ENCODE assay signal across 8 cellular contexts in genomic region chr4:143559757-143560147, GRCh38. TPM values are rescaled to one million over a fixed set of nuclear protein-coding genes. Genes with fewer than 3 reads are reported as not detected.
DNase-seq lines count a peak whose midpoint lies in the region; ATAC-seq and TF ChIP-seq lines count a peak whose summit lies in the region.

No MANE protein-coding gene starts in this region.

- peaks cover 0 to 18% (median 0%) of the 10 kb centered on the region in 9 donors for H3K36me3 ChIP-seq in heart right ventricle

- peak overlapping the region; percentile 83 for H3K4me3 Mint-ChIP-seq in activated CD4-positive, alpha-beta memory T cell treated with anti-CD3 and anti-CD28 coated beads, Interleukin-2, amount 10 ng/mL, durations not matched to agents 7 days and 5 days

- peaks cover 21% of the 10 kb centered on the region for H3K4me1 Mint-ChIP-seq in activated CD4-positive, alpha-beta memory T cell treated with anti-CD3 and anti-CD28 coated beads, Interleukin-2, amount 10 ng/mL, durations not matched to agents 7 days and 5 days

- no peaks in the 10 kb centered on the region for H3K27me3 Mint-ChIP-seq in activated CD4-positive, alpha-beta memory T cell treated with anti-CD3 and anti-CD28 coated beads, Interleukin-2, amount 10 ng/mL, durations not matched to agents 7 days and 5 days

- CTCF ChIA-PET in activated CD4-positive, alpha-beta memory T cell treated with anti-CD3 and anti-CD28 coated beads, Interleukin-2, amount 10 ng/mL, durations not matched to agents 7 days and 5 days (lab: Charles Lee): interaction anchor here (0.9 to 2.4 kb wide), 5 partner anchors 12 to 69 kb away, joined by 3 to 14 read pairs (median 7); partner anchors contain the start of gene SMARCA5

- ATAC-seq in HG03045 (IDR thresholded peaks at IDR 0.05; ENCODE audit: unreplicated experiment): peak; percentile 6
- ATAC-seq in heart right ventricle: peak in 6 of 8 donors; percentile 6 to 38 (median 12)

- DNase-seq in DMS53 (lab: John Stamatoyannopoulos, UW): peak; percentile 64
- DNase-seq in activated CD4-positive, alpha-beta memory T cell treated with anti-CD3 and anti-CD28 coated beads, Interleukin-2, amount 10 ng/mL, durations not matched to agents 7 days and 5 days: no peak
- no peak for DNase-seq in heart right ventricle
- peak; percentile 21 to 44 for DNase-seq in stimulated activated CD4-positive, alpha-beta T cell treated with anti-CD3 and anti-CD28 coated beads, Interleukin-2, amount 100 ng/mL, for 24 hours
- no peak for DNase-seq in EL
- no peak for DNase-seq in H4 (ENCODE audit: low spot score)
- no peak for DNase-seq in inferior parietal cortex (ENCODE audit: extremely low spot score)

- H3K4me3 ChIP-seq in heart right ventricle: peak overlapping the region; percentile 42 to 72 (median 62)

- peak in 1 of 9 donors; percentile 3 for TF ChIP-seq CTCF in heart right ventricle (IDR thresholded peaks at IDR 0.05)

- no peaks in the 10 kb centered on the region for H3K9me3 ChIP-seq in heart right ventricle

- H3K27me3 ChIP-seq in heart right ventricle: peaks cover 0 to 3% (median 0%) of the 10 kb centered on the region in 7 donors

- H3K9me3 Mint-ChIP-seq in activated CD4-positive, alpha-beta memory T cell treated with anti-CD3 and anti-CD28 coated beads, Interleukin-2, amount 10 ng/mL, durations not matched to agents 7 days and 5 days: no peaks in the 10 kb centered on the region

- peak overlapping the region in 6 of 10 donors; percentile 39 to 75 (median 73) for H3K27ac ChIP-seq in heart right ventricle

- H3K27ac Mint-ChIP-seq in activated CD4-positive, alpha-beta memory T cell treated with anti-CD3 and anti-CD28 coated beads, Interleukin-2, amount 10 ng/mL, durations not matched to agents 7 days and 5 days: peak overlapping the region; percentile 67

- H3K4me1 ChIP-seq in heart right ventricle: peaks cover 0 to 18% (median 4%) of the 10 kb centered on the region in 9 donors

- intact Hi-C loops in heart right ventricle (cut with DNase I): loop anchor here in 4 of 10 donors (10.0 kb wide), 2 partner anchors 345 to 455 kb away; partner anchors contain the start of genes GYPE (in 3 of the 4) and GYPB (in 1 of the 4)

- POLR2A ChIA-PET in activated CD4-positive, alpha-beta memory T cell treated with anti-CD3 and anti-CD28 coated beads, Interleukin-2, amount 10 ng/mL, durations not matched to agents 7 days and 5 days (lab: Charles Lee): interaction anchor here (1.6 to 2.7 kb wide), 2 partner anchors 12 to 45 kb away, joined by 5 to 10 read pairs; no protein-coding TSS in a partner anchor

- WGBS in heart right ventricle, 2 donors: 53 to 57% methylated on average over 17 of the region's 17 CpGs

- peaks cover 6% of the 10 kb centered on the region for H3K36me3 Mint-ChIP-seq in activated CD4-positive, alpha-beta memory T cell treated with anti-CD3 and anti-CD28 coated beads, Interleukin-2, amount 10 ng/mL, durations not matched to agents 7 days and 5 days (ENCODE audit: low read depth)

RNA-seq across cellular contexts. Expression of gene SMARCA5, which starts 46.2 kb away (rescaled TPM):
- 10 to 100 TPM; 51.7 to 53.3 TPM for total RNA-seq in activated CD4-positive, alpha-beta memory T cell treated with anti-CD3 and anti-CD28 coated beads, Interleukin-2, amount 10 ng/mL, durations not matched to agents 7 days and 5 days
- total RNA-seq in heart right ventricle: 10 to 100 TPM; 25.4 to 39.7 (median 34.6) TPM
- 10 to 100 TPM; 10.4 to 10.6 TPM for polyA plus RNA-seq in heart right ventricle
- total RNA-seq in H4 (2014; rRNA removed; shearing (Covaris generic)): 27.8 and 31.6 TPM in 2 replicates

Comparison
In these comparisons a context has a peak if more than half of its experiments do, and no peak if none do; other contexts are left out.
1. DNase-seq: peak in DMS53 (single experiment) and stimulated activated CD4-positive, alpha-beta T cell treated with anti-CD3 and anti-CD28 coated beads, Interleukin-2, amount 100 ng/mL, for 24 hours (2 of 2); none in activated CD4-positive, alpha-beta memory T cell treated with anti-CD3 and anti-CD28 coated beads, Interleukin-2, amount 10 ng/mL, durations not matched to agents 7 days and 5 days (single experiment), heart right ventricle (0 of 2), EL (single experiment), H4 (single experiment) and inferior parietal cortex (single experiment).